ENCODE assay signal across 13 cellular contexts in genomic region chr15:57323299-57323805, GRCh38. TPM values are rescaled to one million over a fixed set of nuclear protein-coding genes. Genes with fewer than 3 reads are reported as not detected.
A peak's percentile ranks its signal among the peaks of the same experiment; 100 is the strongest.
DNase-seq lines count a peak whose midpoint lies in the region; TF ChIP-seq lines count a peak whose summit lies in the region.
"Had no signal": no experiment of that assay in that cellular context is flagged by ENCODE, and none has a peak within 500 bp of the region (broad histone marks: within the 10 kb centered on the region; RNA-seq: fewer than 3 reads in every experiment).

No MANE protein-coding gene starts in this region.

- no peak for TF ChIP-seq POLR2A in esophagus squamous epithelium (IDR thresholded peaks at IDR 0.05)

- H3K4me3 ChIP-seq in HFF-Myc (replicated peaks; ENCODE audit: low read depth, low read length) (peak overlapping the region; percentile 2; the same call in 1 of the 2 replicates), WERI-Rb-1 (ENCODE audit: low read depth, low read length) (no peak overlapping the region), muscle layer of duodenum (ENCODE audit: low read depth in 1 of 2, low read length in 2 of 2) (no peak overlapping the region), esophagus squamous epithelium (no peak overlapping the region)
- H3K4me3 ChIP-seq: psoas muscle had no signal

- 85 to 93% methylated on average over 4 to 6 of the region's 12 CpGs for WGBS in esophagus squamous epithelium, 2 donors

- peaks cover 0 to 5% of the 10 kb centered on the region in 2 donors for H3K4me1 ChIP-seq in muscle layer of duodenum (ENCODE audit: control insufficient read depth in 1 of 2, insufficient read depth in 2 of 2, low read length in 2 of 2)
- H3K4me1 ChIP-seq in esophagus squamous epithelium, result peaks cover 0 to 24% (median 0%) of the 10 kb centered on the region in 3 donors

- TF ChIP-seq CTCF in 22Rv1 (IDR thresholded peaks at IDR 0.05), result no peak
- TF ChIP-seq CTCF in HFF-Myc (IDR thresholded peaks at IDR 0.05; ENCODE audit: low read depth, low read length, missing control alignments), result no peak
- no peak for TF ChIP-seq CTCF in WERI-Rb-1 (IDR thresholded peaks at IDR 0.05; ENCODE audit: low read depth, low read length)
- TF ChIP-seq CTCF in esophagus squamous epithelium (IDR thresholded peaks at IDR 0.05), result no peak

- DNase-seq in HFF-Myc (ENCODE audit: extremely low read depth, low read depth), result no peak
- no peak for DNase-seq in WERI-Rb-1
- DNase-seq in superior temporal gyrus (ENCODE audit: extremely low spot score), result no peak
- no peak for DNase-seq in NCI-H1694 (lab: John Stamatoyannopoulos, UW)
- no peak for DNase-seq in esophagus squamous epithelium (lab: John Stamatoyannopoulos, UW)
- DNase-seq in NCI-H748 treated with DMSO at 0.1 percent for 48 hours (lab: John Stamatoyannopoulos, UW), result no peak
- DNase-seq: activated effector memory CD4-positive, alpha-beta T cell treated with Interleukin-2 at 50 U/mL for 16 hours; glutamatergic neuron; NCI-H1105; psoas muscle; stimulated activated CD4-positive, alpha-beta T cell treated with anti-CD3 and anti-CD28 coated beads, Interleukin-15, amount 100 ng/mL, for 24 hours had no signal

- no peaks in the 10 kb centered on the region for H3K9me3 ChIP-seq in WERI-Rb-1 (ENCODE audit: severe bottlenecking)
- H3K9me3 ChIP-seq in muscle layer of duodenum (ENCODE audit: control insufficient read depth in 1 of 2, low read length in 2 of 2), result no peaks in the 10 kb centered on the region
- H3K9me3 ChIP-seq in esophagus squamous epithelium, result no peaks in the 10 kb centered on the region
- H3K9me3 ChIP-seq: psoas muscle had no signal

- H3K36me3 ChIP-seq in WERI-Rb-1 (no peaks in the 10 kb centered on the region), muscle layer of duodenum (ENCODE audit: control insufficient read depth in 1 of 2, insufficient read depth in 2 of 2, low read length in 2 of 2) (no peaks in the 10 kb centered on the region), esophagus squamous epithelium (no peaks in the 10 kb centered on the region)

- H3K27ac ChIP-seq in 22Rv1 (peak overlapping the region; percentile 59), WERI-Rb-1 (peak overlapping the region; percentile 72), muscle layer of duodenum (ENCODE audit: low read length) (peak overlapping the region; percentile 72), esophagus squamous epithelium (peak overlapping the region in 1 of 4 donors; percentile 55)
- H3K27ac ChIP-seq: psoas muscle had no signal

- H3K27me3 ChIP-seq in WERI-Rb-1 (ENCODE audit: insufficient read depth, low read depth, severe bottlenecking) (no peaks in the 10 kb centered on the region), muscle layer of duodenum (ENCODE audit: low read depth, low read length) (no peaks in the 10 kb centered on the region), esophagus squamous epithelium (no peaks in the 10 kb centered on the region)

- intact Hi-C loops in esophagus squamous epithelium (cut with DNase I), result no loop called here

RNA-seq across cellular contexts. Expression of gene CGNL1, which starts 53.0 kb away (rescaled TPM):
- 10 to 100 TPM in 2 of 4 donors, 1 to 10 TPM in 2; 3.8 to 14.7 (median 8.8) TPM for total RNA-seq in esophagus squamous epithelium
